ENCODE assay signal across 9 cellular contexts in genomic region chr6:133854633-133855598, GRCh38. TPM values are rescaled to one million over a fixed set of nuclear protein-coding genes. Genes with fewer than 3 reads are reported as not detected.
DNase-seq lines count a peak whose midpoint lies in the region; ATAC-seq, FAIRE-seq and TF ChIP-seq lines count a peak whose summit lies in the region.
"Had no signal": no experiment of that assay in that cellular context is flagged by ENCODE, and none has a peak within 500 bp of the region (broad histone marks: within the 10 kb centered on the region; RNA-seq: fewer than 3 reads in every experiment).

No MANE protein-coding gene starts in this region.

- no peaks in the 10 kb centered on the region for H3K9me3 ChIP-seq in GM12878 (replicated peaks; ENCODE audit: control insufficient read depth, insufficient read depth, low read length)
- H3K9me3 ChIP-seq in ascending aorta, result no peaks in the 10 kb centered on the region

- TF ChIP-seq RAD21 in GM12878 (IDR thresholded peaks at IDR 0.05; ENCODE audit: insufficient read depth, low read depth, low read length), result no peak

- H2AFZ ChIP-seq in GM12878 (ENCODE audit: control insufficient read depth, low read depth, low read length), result no peak overlapping the region

- RAD21 ChIA-PET in GM12878 (lab: Charles Lee; ENCODE audit: unreplicated experiment), result no interaction called here

- SMC1A ChIA-PET in GM12878 (lab: Charles Lee; ENCODE audit: uncharacterized antibody, unreplicated experiment), result no interaction called here

- 16% methylated on average over 43 of the region's 43 CpGs for WGBS in GM12878 (ENCODE audit: insufficient coverage, insufficient replicate concordance, low lambda C conversion rate, missing lambda C conversion rate)

- intact Hi-C loops in GM12878 (cut with micrococcal nuclease; ENCODE audit: unreplicated experiment) (no loop called here), ascending aorta (cut with DNase I) (loop anchor here (5.0 kb wide), 1 partner anchor 37 kb away; no protein-coding TSS in a partner anchor)

- H3K36me3 ChIP-seq in GM12878 (ENCODE audit: control insufficient read depth in 2 of 2, insufficient read depth in 2 of 2, low read length in 1 of 2) (no peaks in the 10 kb centered on the region), kidney epithelial cell (ENCODE audit: control insufficient read depth, insufficient read depth, low read length) (no peaks in the 10 kb centered on the region), ascending aorta (no peaks in the 10 kb centered on the region)

- H3K4me3 ChIP-seq in GM12878 (no peak overlapping the region), kidney epithelial cell (ENCODE audit: low read depth, low read length) (peak overlapping the region; percentile 25), ascending aorta (peak overlapping the region in 1 of 2 donors; percentile 0)

- no peaks in the 10 kb centered on the region for H3K79me2 ChIP-seq in GM12878 (ENCODE audit: control insufficient read depth, insufficient read depth, low read length)

- CTCF ChIA-PET in GM12878 (lab: Yijun Ruan, JAX), result no interaction called here

- no TSS peak for BruUV-seq in GM12878 (replicated peaks; lab: Mats Ljungman, UMichigan)

- DNase-seq in stimulated activated CD4-positive, alpha-beta T cell treated with anti-CD3 and anti-CD28 coated beads, Interleukin-4, amount 100 ng/mL, for 1 hour, result peak; percentile 2
- no peak for DNase-seq in stimulated activated CD4-positive, alpha-beta T cell treated with anti-CD3 and anti-CD28 coated beads, Interleukin-2, amount 100 ng/mL, for 48 hours
- no peak for DNase-seq in GM12878 (ENCODE audit: low read depth, low spot score)
- DNase-seq in kidney epithelial cell (ENCODE audit: low read depth), result no peak
- no peak for DNase-seq in AG08396 (ENCODE audit: low spot score)
- DNase-seq in ascending aorta (ENCODE audit: low spot score in 2 of 2), result no peak
- no peak for DNase-seq in NCI-H1436 (lab: John Stamatoyannopoulos, UW)

- POLR2A ChIA-PET in GM12878 (lab: Charles Lee), result no interaction called here

- no peak for TF ChIP-seq EP300 in GM12878 (IDR thresholded peaks at IDR 0.05; ENCODE audit: borderline replicate concordance in 1 of 2, control insufficient read depth in 1 of 2, low read depth in 2 of 2, low read length in 2 of 2)

- ATAC-seq in GM12878, result peak; percentile 42
- no peak for ATAC-seq in GM18858 (IDR thresholded peaks at IDR 0.05; ENCODE audit: unreplicated experiment)

- H3K27ac ChIP-seq in GM12878 (ENCODE audit: control insufficient read depth, insufficient read depth) (no peak overlapping the region), ascending aorta (no peak overlapping the region)

- H3K4me1 ChIP-seq in GM12878 (ENCODE audit: control insufficient read depth, insufficient read depth, low read length) (no peaks in the 10 kb centered on the region), ascending aorta (peaks cover 0 to 9% of the 10 kb centered on the region in 2 donors)

- FAIRE-seq in GM12878 (lab: Jason Lieb, UNC), result no peak

- in situ Hi-C loops in GM12878 (cut with MboI), result no loop called here

- H4K20me1 ChIP-seq in GM12878 (ENCODE audit: control insufficient read depth, insufficient read depth), result no peaks in the 10 kb centered on the region

- TF ChIP-seq CTCF in GM12878 (IDR thresholded peaks at IDR 0.05 in 2 of 3, conservative IDR thresholded peaks at IDR 0.05 in 1 of 3; ENCODE audit: control insufficient read depth in 2 of 3, extremely low read depth in 1 of 3, insufficient read depth in 1 of 3, low read depth in 3 of 3, low read length in 3 of 3) (no peak), kidney epithelial cell (IDR thresholded peaks at IDR 0.05; ENCODE audit: insufficient read depth, low read length, poor library complexity, severe bottlenecking) (peak; percentile 53), ascending aorta (IDR thresholded peaks at IDR 0.05) (no peak)

- H3K4me2 ChIP-seq in GM12878 (ENCODE audit: control insufficient read depth, insufficient read depth), result no peak overlapping the region

- peaks cover 6 to 11% of the 10 kb centered on the region in 2 experiments for H3K27me3 ChIP-seq in GM12878 (replicated peaks in 1 of 2; ENCODE audit: control insufficient read depth in 2 of 2, insufficient read depth in 2 of 2, low read length in 1 of 2)
- H3K27me3 ChIP-seq in kidney epithelial cell (ENCODE audit: control insufficient read depth, insufficient read depth, low read length), result peaks cover 19% of the 10 kb centered on the region
- peaks cover 26% of the 10 kb centered on the region for H3K27me3 ChIP-seq in ascending aorta

- TF ChIP-seq POLR2A in GM12878 (IDR thresholded peaks at IDR 0.05; ENCODE audit: low read depth, low read length), result no peak

- no peak overlapping the region for H3K9ac ChIP-seq in GM12878 (ENCODE audit: control insufficient read depth, insufficient read depth, low read length)

TF ChIP-seq in GM12878, 131 proteins besides CTCF, POLR2A, EP300 and RAD21:
- no peak for TF ChIP-seq HDAC2 (IDR thresholded peaks at IDR 0.05)
- TF ChIP-seq SUZ12 (IDR thresholded peaks at IDR 0.05; ENCODE audit: unreplicated experiment), result peak; percentile 24
- no peak for TF ChIP-seq ZNF274 (IDR thresholded peaks at IDR 0.05; ENCODE audit: insufficient read depth, insufficient read length)
TF ChIP-seq in GM12878: peak in this region for 1.

RNA-seq across cellular contexts. Expression of gene TCF21, which starts 34.0 kb away (rescaled TPM):
- not detected in 2 replicates for total RNA-seq in GM12878 (2013; cell fraction: nucleolus; rRNA removed)
- total RNA-seq in GM12878 (2014; rRNA removed) (not detected in 2 replicates), GM12878 (2014; rRNA removed; fragmentation: Illumina TruSeq; extraction: Trizol) (not detected in 2 replicates), GM12878 (2021) (0.08 TPM in 1 of 2 replicates, not detected in the other), kidney epithelial cell (0.33 and 0.68 TPM in 2 replicates), ascending aorta (0.32 TPM)
- not detected for polyA plus RNA-seq in GM12878 (2011; ENCODE audit: low read depth)
- polyA plus RNA-seq in GM12878 (2011; rRNA removed) (not detected in 2 replicates), GM12878 (2014; fragmentation: Illumina TruSeq; extraction: Trizol) (not detected in 2 replicates), GM12878 (2014; fragmentation: Nextera tagmentation; extraction: Ambion mirVana) (not detected), GM12878 (2014; rRNA removed) (not detected in 2 replicates), GM12878 (2016; fragmentation: Nextera tagmentation; extraction: Ambion mirVana) (not detected)
- polyA plus RNA-seq in GM12878 (2011; cell fraction: cytosol; rRNA removed), result not detected in 2 replicates
- not detected in 2 replicates for polyA plus RNA-seq in GM12878 (2011; cell fraction: nucleus; rRNA removed)
- polyA plus RNA-seq in GM12878 (2012), result not detected in 2 replicates
- polyA minus RNA-seq in GM12878 (2011; rRNA and poly(A)+ RNA removed), result not detected in 2 replicates
- polyA minus RNA-seq in GM12878 (2011; cell fraction: cytosol; rRNA and poly(A)+ RNA removed), result not detected in 2 replicates
- polyA minus RNA-seq in GM12878 (2011; cell fraction: nucleus; rRNA and poly(A)+ RNA removed), result not detected in 2 replicates
- total RNA-seq: mononuclear cell had no signal
